14 cellular contexts compared by ENCODE assay signal in the genomic region with DNA sequence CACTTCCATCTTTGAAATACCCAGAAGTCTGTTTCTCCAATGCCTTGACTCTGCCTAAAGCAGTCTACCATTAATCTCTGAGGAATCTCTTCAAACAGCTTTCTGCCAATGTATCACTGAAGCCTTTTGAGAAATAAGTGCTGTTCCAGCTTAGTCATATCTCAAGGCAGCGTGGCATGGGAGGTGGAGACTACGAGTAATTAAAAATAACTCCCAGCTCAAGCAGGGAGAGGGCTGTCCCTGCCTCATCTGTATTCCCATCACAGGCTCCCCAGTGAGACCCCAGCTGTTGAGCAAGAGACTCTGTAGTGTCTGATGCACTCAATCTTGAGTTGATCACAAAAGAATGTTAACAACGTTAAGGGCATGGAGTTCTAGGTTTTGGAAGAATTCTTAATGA.
DNase-seq lines count a peak whose midpoint lies in the region; ATAC-seq and TF ChIP-seq lines count a peak whose summit lies in the region.
"Had no signal": no experiment of that assay in that cellular context is flagged by ENCODE, and none has a peak within 500 bp of the region (broad histone marks: within the 10 kb centered on the region; RNA-seq: fewer than 3 reads in every experiment).

No MANE protein-coding gene starts in this region.

- no peak for TF ChIP-seq EP300 in esophagus muscularis mucosa (IDR thresholded peaks at IDR 0.05)

- TF ChIP-seq POLR2A in esophagus muscularis mucosa (IDR thresholded peaks at IDR 0.05; ENCODE audit: low read depth), result no peak
- no peak for TF ChIP-seq POLR2A in spleen (IDR thresholded peaks at IDR 0.05)

- intact Hi-C loops in Caco-2 (cut with micrococcal nuclease; ENCODE audit: unreplicated experiment), result no loop called here
- intact Hi-C loops in esophagus muscularis mucosa (cut with DNase I), result no loop called here
- intact Hi-C loops in spleen (cut with DNase I; ENCODE audit: low total_unique reads), result no loop called here

- no peaks in the 10 kb centered on the region for H3K9me3 ChIP-seq in Caco-2
- no peaks in the 10 kb centered on the region for H3K9me3 ChIP-seq in osteoblast (ENCODE audit: low read depth, low read length)
- no peaks in the 10 kb centered on the region for H3K9me3 ChIP-seq in esophagus muscularis mucosa
- no peaks in the 10 kb centered on the region for H3K9me3 ChIP-seq in spleen

- H3K27ac ChIP-seq in osteoblast (ENCODE audit: low read depth, low read length), result no peak overlapping the region
- peak overlapping the region in 1 of 4 donors; percentile 17 for H3K27ac ChIP-seq in esophagus muscularis mucosa (replicated peaks in 1 of 4)
- H3K27ac ChIP-seq in spleen, result no peak overlapping the region
- H3K27ac ChIP-seq: C4-2B had no signal

- ATAC-seq in HG03039 (IDR thresholded peaks at IDR 0.05; ENCODE audit: unreplicated experiment), result no peak

- H3K79me2 ChIP-seq in osteoblast (ENCODE audit: insufficient read depth, low read length), result no peaks in the 10 kb centered on the region

- H3K27ac Mint-ChIP-seq in Caco-2 (ENCODE audit: unreplicated experiment), result peak overlapping the region; percentile 1
- H3K27ac Mint-ChIP-seq: immature natural killer cell, progenitor cell of endocrine pancreas had no signal

- CTCF ChIA-PET in Caco-2 (lab: Charles Lee), result no interaction called here

- BruUV-seq in Caco-2 (replicated peaks; lab: Mats Ljungman, UMichigan), result no TSS peak

- H4K20me1 ChIP-seq in osteoblast (ENCODE audit: insufficient read depth, low read length), result no peaks in the 10 kb centered on the region

- H2AFZ ChIP-seq in osteoblast (ENCODE audit: low read length), result no peak overlapping the region

- H3K36me3 Mint-ChIP-seq in Caco-2 (ENCODE audit: insufficient read depth, unreplicated experiment), result peaks cover 5% of the 10 kb centered on the region
- H3K36me3 Mint-ChIP-seq: immature natural killer cell had no signal

- H3K4me3 ChIP-seq in Caco-2 (ENCODE audit: low read depth, low read length) (no peak overlapping the region), osteoblast (ENCODE audit: insufficient read depth, low read length) (no peak overlapping the region), esophagus muscularis mucosa (no peak overlapping the region), spleen (no peak overlapping the region)

- TF ChIP-seq CTCF in Caco-2 (IDR thresholded peaks at IDR 0.05; ENCODE audit: insufficient read depth in 1 of 2, low read depth in 1 of 2, low read length in 1 of 2, severe bottlenecking in 1 of 2, unreplicated experiment in 1 of 2), result no peak
- TF ChIP-seq CTCF in osteoblast (IDR thresholded peaks at IDR 0.05; ENCODE audit: extremely low read depth, low read depth, low read length), result no peak
- no peak for TF ChIP-seq CTCF in esophagus muscularis mucosa (IDR thresholded peaks at IDR 0.05)
- TF ChIP-seq CTCF in spleen (IDR thresholded peaks at IDR 0.05 in 8 of 11, conservative IDR thresholded peaks at IDR 0.05 in 3 of 11), result no peak

- H3K4me1 Mint-ChIP-seq in Caco-2 (ENCODE audit: low read depth, unreplicated experiment), result peaks cover 24% of the 10 kb centered on the region
- H3K4me1 Mint-ChIP-seq: immature natural killer cell had no signal

- 34% methylated on average over 3 of the region's 3 CpGs for WGBS in esophagus muscularis mucosa
- 38 to 66% (median 47%) methylated on average over 3 of the region's 3 CpGs for whole genome bisulfite sequencing in spleen, 5 donors

- H3K27me3 ChIP-seq in Caco-2 (replicated peaks; ENCODE audit: control insufficient read depth, insufficient read depth, low read length) (no peaks in the 10 kb centered on the region), osteoblast (ENCODE audit: insufficient read depth, low read length) (no peaks in the 10 kb centered on the region), esophagus muscularis mucosa (no peaks in the 10 kb centered on the region), spleen (replicated peaks in 1 of 7) (no peaks in the 10 kb centered on the region)

- H3K27me3 Mint-ChIP-seq in Caco-2 (ENCODE audit: insufficient read depth, unreplicated experiment), result no peaks in the 10 kb centered on the region
- H3K27me3 Mint-ChIP-seq: progenitor cell of endocrine pancreas had no signal

- H3K4me2 ChIP-seq in osteoblast (ENCODE audit: insufficient read depth, low read length), result no peak overlapping the region

- H3K36me3 ChIP-seq in Caco-2 (ENCODE audit: control insufficient read depth, insufficient read depth, low read length) (no peaks in the 10 kb centered on the region), osteoblast (ENCODE audit: insufficient read depth, low read length) (no peaks in the 10 kb centered on the region), esophagus muscularis mucosa (no peaks in the 10 kb centered on the region), spleen (no peaks in the 10 kb centered on the region)

- H3K4me3 Mint-ChIP-seq in Caco-2 (ENCODE audit: unreplicated experiment), result no peak overlapping the region
- H3K4me3 Mint-ChIP-seq: immature natural killer cell had no signal

- POLR2A ChIA-PET in Caco-2 (lab: Charles Lee), result no interaction called here

- peaks cover 13% of the 10 kb centered on the region for H3K4me1 ChIP-seq in Caco-2
- peaks cover 14% of the 10 kb centered on the region for H3K4me1 ChIP-seq in osteoblast (ENCODE audit: insufficient read depth, low read length)
- H3K4me1 ChIP-seq in esophagus muscularis mucosa, result peaks cover 0 to 40% (median 34%) of the 10 kb centered on the region in 4 donors
- H3K4me1 ChIP-seq in spleen, result no peaks in the 10 kb centered on the region

- no peak for DNase-seq in Caco-2
- peak; percentile 66 for DNase-seq in NCI-H446 treated with DMSO at 0.1 percent for 48 hours (lab: John Stamatoyannopoulos, UW)
- peak; percentile 1 for DNase-seq in fibroblast of gingiva (ENCODE audit: low read depth)
- DNase-seq in osteoblast (ENCODE audit: insufficient read length, low spot score, missing footprints), result peak; percentile 31
- DNase-seq in foreskin melanocyte, result no peak
- DNase-seq in esophagus muscularis mucosa (ENCODE audit: extremely low spot score), result no peak
- DNase-seq in spleen, result no peak
- DNase-seq: activated CD4-positive, alpha-beta T cell treated with anti-CD3 and anti-CD28 coated beads for 1 hour; activated T-cell treated with anti-CD3 and anti-CD28 coated beads for 4 hours; immature natural killer cell; stimulated activated CD4-positive, alpha-beta T cell treated with anti-CD3 and anti-CD28 coated beads, Interleukin-2, amount 100 ng/mL, for 48 hours had no signal

- H3K9me3 Mint-ChIP-seq in Caco-2 (ENCODE audit: unreplicated experiment), result no peaks in the 10 kb centered on the region

Comparison
In these comparisons a context has a peak if more than half of its experiments do, and no peak if none do; other contexts are left out.
1. DNase-seq: peak in NCI-H446 treated with DMSO at 0.1 percent for 48 hours (single experiment), fibroblast of gingiva (single experiment) and osteoblast (single experiment); none in Caco-2 (0 of 2), foreskin melanocyte (single experiment), esophagus muscularis mucosa (single experiment) and spleen (single experiment).